In genomic region chr7:100101016-100101862, GRCh38 we compare ENCODE assay signal across 1 cellular context.
A peak's percentile ranks its signal among the peaks of the same experiment; 100 is the strongest.
TF ChIP-seq lines count a peak whose summit lies in the region.

Gene AP4M1 (plus strand): TSS chr7:100101643. CDS start chr7:100101715, 72 bp downstream.
Gene MCM7 (minus strand): TSS chr7:100101397. CDS start chr7:100101294, 103 bp downstream.

TF ChIP-seq in K562, 482 proteins besides CTCF, POLR2A, EP300 and RAD21 (continued from another document and continues in another):
- TF ChIP-seq ZNF592 (IDR thresholded peaks at IDR 0.05) (peak; percentile 3; the same call in 1 of the 2 replicates), ZBTB8A (IDR thresholded peaks at IDR 0.05; ENCODE audit: partially characterized antibody) (no peak), KDM1A (IDR thresholded peaks at IDR 0.05) (no peak), ZBTB12 (CRISPR knock-in tag; IDR thresholded peaks at IDR 0.05) (no peak), TBP (optimal IDR thresholded peaks at IDR 0.05; ENCODE audit: low read depth, low read length) (no peak), PHF20 (IDR thresholded peaks at IDR 0.05; ENCODE audit: partially characterized antibody) (no peak), BRD4 (IDR thresholded peaks at IDR 0.05) (peak; percentile 97), THAP12 (CRISPR knock-in tag; IDR thresholded peaks at IDR 0.05) (peak; percentile 35; the same call in 1 of the 2 replicates), BCOR (IDR thresholded peaks at IDR 0.05) (no peak), GTF3C2 (IDR thresholded peaks at IDR 0.05; ENCODE audit: borderline replicate concordance, extremely low read depth, insufficient read length) (no peak), ZC3H4 (CRISPR knock-in tag; IDR thresholded peaks at IDR 0.05; ENCODE audit: borderline replicate concordance) (no peak), ZNF431 (CRISPR knock-in tag; IDR thresholded peaks at IDR 0.05) (no peak), ZNF583 (CRISPR knock-in tag; IDR thresholded peaks at IDR 0.05) (peak; percentile 79), POLR3A (IDR thresholded peaks at IDR 0.05; ENCODE audit: borderline replicate concordance, extremely low read depth, insufficient read depth, insufficient read length) (no peak), TARDBP (IDR thresholded peaks at IDR 0.05) (peak; percentile 66; the same call in 1 of the 2 replicates), KLF16 (IDR thresholded peaks at IDR 0.05) (no peak), NR2F6 (CRISPR knock-in tag; IDR thresholded peaks at IDR 0.05) (no peak), PCBP1 (IDR thresholded peaks at IDR 0.05; ENCODE audit: low read depth, low read length, poor library complexity, severe bottlenecking) (no peak), SMARCE1 (IDR thresholded peaks at IDR 0.05) (no peak), MLX (CRISPR knock-in tag; conservative IDR thresholded peaks at IDR 0.05) (no peak; a peak in 1 of 4 replicates), SP1 (CRISPR knock-in tag; IDR thresholded peaks at IDR 0.05) (peak; percentile 86), CAMTA2 (CRISPR knock-in tag; conservative IDR thresholded peaks at IDR 0.05) (no peak), PML (IDR thresholded peaks at IDR 0.05; ENCODE audit: low read length) (peak; percentile 82), RHOXF2B (CRISPR knock-in tag; conservative IDR thresholded peaks at IDR 0.05) (no peak; the same call in 1 of the 2 replicates), MXI1 (IDR thresholded peaks at IDR 0.05; ENCODE audit: low read depth, low read length) (0 out of 2 replicates have a peak, but pooled peaks have one; percentile 60), ZZZ3 (IDR thresholded peaks at IDR 0.05) (peak; percentile 95), CGGBP1 (CRISPR knock-in tag; IDR thresholded peaks at IDR 0.05) (no peak), C11orf30 (IDR thresholded peaks at IDR 0.05; ENCODE audit: low read depth) (peak; percentile 73), ZBTB11 (CRISPR knock-in tag; IDR thresholded peaks at IDR 0.05) (peak in 1 of 3 experiments; percentile 45; a peak in 1 of 6 replicates), SAFB2 (IDR thresholded peaks at IDR 0.05; ENCODE audit: borderline replicate concordance, low read depth, low read length, severe bottlenecking) (no peak), NRF1 (conservative IDR thresholded peaks at IDR 0.05 in 1 of 2, IDR thresholded peaks at IDR 0.05 in 1 of 2) (peak; percentile 85 to 88), ARHGAP35 (IDR thresholded peaks at IDR 0.05; ENCODE audit: partially characterized antibody) (no peak), MED1 (CRISPR knock-in tag; IDR thresholded peaks at IDR 0.05; ENCODE audit: borderline replicate concordance) (no peak), POLR2G (IDR thresholded peaks at IDR 0.05; ENCODE audit: low read depth, low read length) (peak; percentile 94), STAT5A (IDR thresholded peaks at IDR 0.05; ENCODE audit: borderline replicate concordance, low read length) (no peak), TCF7 (IDR thresholded peaks at IDR 0.05; ENCODE audit: borderline replicate concordance) (no peak), SMAD4 (CRISPR knock-in tag; conservative IDR thresholded peaks at IDR 0.05) (no peak), SRF (CRISPR knock-in tag; IDR thresholded peaks at IDR 0.05) (peak in 1 of 2 experiments; percentile 84; a peak in 2 of 4 replicates), SUPT5H (IDR thresholded peaks at IDR 0.05) (peak; percentile 95), LARP7 (IDR thresholded peaks at IDR 0.05) (0 out of 2 replicates have a peak, but pooled peaks have one; percentile 12), TCF15 (CRISPR knock-in tag; IDR thresholded peaks at IDR 0.05) (0 out of 2 replicates have a peak, but pooled peaks have one; percentile 45), HLTF (IDR thresholded peaks at IDR 0.05) (no peak), AFF1 (IDR thresholded peaks at IDR 0.05; ENCODE audit: low read depth in 1 of 2, partially characterized antibody in 2 of 2) (no peak), BDP1 (IDR thresholded peaks at IDR 0.05; ENCODE audit: insufficient read depth, insufficient read length) (no peak), ZNF830 (CRISPR knock-in tag; IDR thresholded peaks at IDR 0.05) (no peak), ZNF695 (CRISPR knock-in tag; IDR thresholded peaks at IDR 0.05) (no peak)
